1 cellular context compared by ENCODE assay signal in the genomic region with DNA sequence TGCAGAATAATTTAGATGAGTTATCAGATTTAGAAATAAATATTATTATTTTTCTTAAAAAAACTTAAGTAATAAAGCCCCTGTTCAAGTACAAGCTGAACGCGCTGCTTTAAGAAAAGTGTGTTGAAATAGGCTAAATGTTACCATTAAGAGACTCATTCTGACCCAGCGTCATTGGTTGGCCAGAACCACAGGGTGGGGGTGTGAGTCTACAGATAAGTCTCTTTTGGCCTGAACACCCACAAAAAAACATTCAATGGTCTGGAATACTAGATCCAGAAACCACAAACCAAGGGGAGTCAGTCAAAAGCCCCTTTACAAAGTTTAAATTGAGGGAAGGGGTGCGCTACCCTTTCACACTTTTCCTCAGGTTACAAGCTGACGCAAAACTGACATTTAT.
TF ChIP-seq lines count a peak whose summit lies in the region.

No MANE protein-coding gene starts in this region.

TF ChIP-seq in H1, 55 proteins besides CTCF, POLR2A, EP300 and RAD21:
- TF ChIP-seq NANOG (IDR thresholded peaks at IDR 0.05; ENCODE audit: insufficient read depth, low read depth, low read length, poor library complexity, severe bottlenecking) (no peak), TAF7 (optimal IDR thresholded peaks at IDR 0.05; ENCODE audit: borderline replicate concordance, low read depth, low read length) (no peak), BCL11A (IDR thresholded peaks at IDR 0.05; ENCODE audit: low read depth in 2 of 2, low read length in 2 of 2) (no peak), CTBP2 (IDR thresholded peaks at IDR 0.05; ENCODE audit: borderline replicate concordance, insufficient read depth, insufficient read length, low read length) (no peak), RNF2 (IDR thresholded peaks at IDR 0.05; ENCODE audit: borderline replicate concordance, low read depth, low read length, missing control alignments, poor library complexity, severe bottlenecking) (no peak), GTF2F1 (IDR thresholded peaks at IDR 0.05; ENCODE audit: borderline replicate concordance, low read depth, low read length) (no peak), CBX8 (IDR thresholded peaks at IDR 0.05; ENCODE audit: borderline replicate concordance, low read depth, low read length) (no peak), CEBPB (IDR thresholded peaks at IDR 0.05; ENCODE audit: low read depth, low read length) (no peak), NRF1 (IDR thresholded peaks at IDR 0.05; ENCODE audit: low read depth, low read length) (no peak), SP1 (IDR thresholded peaks at IDR 0.05; ENCODE audit: low read depth, low read length) (no peak), ZNF274 (IDR thresholded peaks at IDR 0.05; ENCODE audit: borderline replicate concordance, extremely low read depth, low read length) (no peak), KDM5A (IDR thresholded peaks at IDR 0.05; ENCODE audit: low read length) (no peak), SIX5 (IDR thresholded peaks at IDR 0.05; ENCODE audit: low read depth, low read length) (no peak), RXRA (IDR thresholded peaks at IDR 0.05; ENCODE audit: insufficient read depth, low read depth, low read length) (no peak), SP2 (IDR thresholded peaks at IDR 0.05; ENCODE audit: low read length) (no peak)
- TF ChIP-seq, protein P1, sequence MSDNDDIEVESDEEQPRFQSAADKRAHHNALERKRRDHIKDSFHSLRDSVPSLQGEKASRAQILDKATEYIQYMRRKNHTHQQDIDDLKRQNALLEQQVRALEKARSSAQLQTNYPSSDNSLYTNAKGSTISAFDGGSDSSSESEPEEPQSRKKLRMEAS (IDR thresholded peaks at IDR 0.05): no peak
- TF ChIP-seq, protein P2, sequence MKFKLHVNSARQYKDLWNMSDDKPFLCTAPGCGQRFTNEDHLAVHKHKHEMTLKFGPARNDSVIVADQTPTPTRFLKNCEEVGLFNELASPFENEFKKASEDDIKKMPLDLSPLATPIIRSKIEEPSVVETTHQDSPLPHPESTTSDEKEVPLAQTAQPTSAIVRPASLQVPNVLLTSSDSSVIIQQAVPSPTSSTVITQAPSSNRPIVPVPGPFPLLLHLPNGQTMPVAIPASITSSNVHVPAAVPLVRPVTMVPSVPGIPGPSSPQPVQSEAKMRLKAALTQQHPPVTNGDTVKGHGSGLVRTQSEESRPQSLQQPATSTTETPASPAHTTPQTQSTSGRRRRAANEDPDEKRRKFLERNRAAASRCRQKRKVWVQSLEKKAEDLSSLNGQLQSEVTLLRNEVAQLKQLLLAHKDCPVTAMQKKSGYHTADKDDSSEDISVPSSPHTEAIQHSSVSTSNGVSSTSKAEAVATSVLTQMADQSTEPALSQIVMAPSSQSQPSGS (IDR thresholded peaks at IDR 0.05; ENCODE audit: low read length): no peak
- TF ChIP-seq, protein P3, sequence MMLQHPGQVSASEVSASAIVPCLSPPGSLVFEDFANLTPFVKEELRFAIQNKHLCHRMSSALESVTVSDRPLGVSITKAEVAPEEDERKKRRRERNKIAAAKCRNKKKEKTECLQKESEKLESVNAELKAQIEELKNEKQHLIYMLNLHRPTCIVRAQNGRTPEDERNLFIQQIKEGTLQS (IDR thresholded peaks at IDR 0.05; ENCODE audit: insufficient read depth, low read depth, low read length): no peak
